ENCODE assay signal across 26 cellular contexts in the genomic region with DNA sequence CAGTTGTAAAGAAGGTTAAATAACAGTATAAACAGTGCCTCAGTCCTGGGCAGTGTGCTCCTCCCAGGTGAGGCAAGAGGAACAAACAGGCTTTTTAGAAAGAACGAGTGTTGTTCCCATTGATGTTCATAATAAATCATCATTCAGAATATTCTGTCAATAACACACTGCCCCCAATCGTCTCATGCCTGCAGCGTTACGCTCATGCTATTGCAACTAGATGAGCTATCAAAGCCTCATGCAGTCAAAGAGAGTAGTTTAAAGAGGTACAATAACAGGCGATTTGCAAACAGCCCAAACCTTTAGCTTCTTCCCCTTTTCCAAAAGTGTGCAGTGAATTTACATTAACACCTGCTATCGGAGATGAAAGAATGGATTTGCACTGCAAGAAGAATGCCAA.
"Had no signal": no experiment of that assay in that cellular context is flagged by ENCODE, and none has a peak within 500 bp of the region (broad histone marks: within the 10 kb centered on the region; RNA-seq: fewer than 3 reads in every experiment).

No MANE protein-coding gene starts in this region.

- H3K9me3 ChIP-seq: breast epithelium, SJCRH30 had no signal

- H3K27me3 ChIP-seq: breast epithelium, SJCRH30 had no signal

- FAIRE-seq: K562 had no signal

- H3K4me3 Mint-ChIP-seq: activated CD8-positive, alpha-beta T cell treated with anti-CD3 and anti-CD28 coated beads for 36 hours; activated naive CD4-positive, alpha-beta T cell treated with anti-CD3 and anti-CD28 coated beads, Interleukin-2, amount 50 U/mL, for 24 hours; central memory CD8-positive, alpha-beta T cell; T-helper 1 cell treated with Interleukin-12 subunit alpha and Interleukin-12 subunit beta and Interleukin-4 antibody, amounts not matched to agents 30 μg/mL and 1 μg/mL, for 36 hours had no signal

- H3K27ac Mint-ChIP-seq: activated CD8-positive, alpha-beta T cell treated with anti-CD3 and anti-CD28 coated beads for 36 hours; activated naive CD4-positive, alpha-beta T cell treated with anti-CD3 and anti-CD28 coated beads, Interleukin-2, amount 50 U/mL, for 24 hours; T-helper 1 cell treated with Interleukin-12 subunit alpha and Interleukin-12 subunit beta and Interleukin-4 antibody, amounts not matched to agents 30 μg/mL and 1 μg/mL, for 36 hours had no signal

- H3K27me3 Mint-ChIP-seq: activated CD8-positive, alpha-beta T cell treated with anti-CD3 and anti-CD28 coated beads for 36 hours; activated naive CD4-positive, alpha-beta T cell treated with anti-CD3 and anti-CD28 coated beads, Interleukin-2, amount 50 U/mL, for 24 hours; central memory CD8-positive, alpha-beta T cell had no signal

- H3K9me3 Mint-ChIP-seq: activated naive CD4-positive, alpha-beta T cell treated with anti-CD3 and anti-CD28 coated beads, Interleukin-2, amount 50 U/mL, for 24 hours had no signal

- ATAC-seq: activated CD4-positive, CD25-positive, alpha-beta regulatory T cell treated with anti-CD3 and anti-CD28 coated beads, Interleukin-2, amount 50 U/mL, for 24 hours; activated CD8-positive, alpha-beta T cell treated with anti-CD3 and anti-CD28 coated beads for 36 hours; K562; Panc1; SK-N-SH treated with all-trans-retinoic acid at 6 μM for 48 hours had no signal

- H3K4me3 ChIP-seq: breast epithelium, K562, SJCRH30 had no signal

- H3K27ac ChIP-seq: breast epithelium, RWPE1, SJCRH30 had no signal

- DNase-seq: activated CD4-positive, alpha-beta T cell treated with anti-CD3 and anti-CD28 coated beads for 4 hours; activated CD8-positive, alpha-beta memory T cell treated with anti-CD3 and anti-CD28 coated beads, Interleukin-2, amount 50 U/mL, for 4 hours; activated CD8-positive, alpha-beta T cell treated with anti-CD3 and anti-CD28 coated beads for 36 hours; activated naive CD4-positive, alpha-beta T cell; activated T-cell treated with anti-CD3 and anti-CD28 coated beads, Interleukin-2, amount 50 U/mL, for 1 hour; aorta; Karpas-422; NCI-H1105 treated with DMSO at 0.1 percent for 48 hours; NCI-H1436 treated with DMSO at 0.1 percent for 48 hours; NCI-H2029; NCI-H446; NCI-H524; NCI-H82; OCI-M1; Right ventricle myocardium superior; SJCRH30; SW 1271 had no signal

- H3K4me1 Mint-ChIP-seq: activated naive CD4-positive, alpha-beta T cell treated with anti-CD3 and anti-CD28 coated beads, Interleukin-2, amount 50 U/mL, for 24 hours; central memory CD8-positive, alpha-beta T cell had no signal

- H3K36me3 ChIP-seq: breast epithelium, SJCRH30 had no signal

- H3K4me1 ChIP-seq: breast epithelium, SJCRH30 had no signal

- H3K36me3 Mint-ChIP-seq: activated naive CD4-positive, alpha-beta T cell treated with anti-CD3 and anti-CD28 coated beads, Interleukin-2, amount 50 U/mL, for 24 hours had no signal
